1 cellular context compared by ENCODE assay signal in genomic region chr10:70266701-70267100, GRCh38.
TF ChIP-seq lines count a peak whose summit lies in the region.

No MANE protein-coding gene starts in this region.

TF ChIP-seq in IMR-90, 13 proteins besides CTCF, POLR2A, EP300 and RAD21:
- no peak for TF ChIP-seq NFE2L2 (IDR thresholded peaks at IDR 0.05; ENCODE audit: low read depth, low read length)
- no peak for TF ChIP-seq RFX5 (IDR thresholded peaks at IDR 0.05; ENCODE audit: low read depth, low read length)
- no peak for TF ChIP-seq MAZ (IDR thresholded peaks at IDR 0.05; ENCODE audit: borderline replicate concordance, low read depth, low read length)
- no peak for TF ChIP-seq MXI1 (IDR thresholded peaks at IDR 0.05; ENCODE audit: borderline replicate concordance, low read depth, low read length)
- no peak for TF ChIP-seq USF2 (IDR thresholded peaks at IDR 0.05; ENCODE audit: low read depth, low read length)
- TF ChIP-seq SMC3 (IDR thresholded peaks at IDR 0.05; ENCODE audit: low read depth, low read length), result no peak
- TF ChIP-seq FOS (IDR thresholded peaks at IDR 0.05; ENCODE audit: low read depth, low read length), result no peak
- TF ChIP-seq RCOR1 (IDR thresholded peaks at IDR 0.05; ENCODE audit: insufficient replicate concordance, low read length), result no peak
- TF ChIP-seq CHD1 (IDR thresholded peaks at IDR 0.05; ENCODE audit: low read depth, low read length), result no peak
- TF ChIP-seq ELK1 (IDR thresholded peaks at IDR 0.05; ENCODE audit: borderline replicate concordance, low read depth, low read length), result no peak
- TF ChIP-seq CEBPB (IDR thresholded peaks at IDR 0.05; ENCODE audit: low read depth, low read length), result no peak
- no peak for TF ChIP-seq MAFK (IDR thresholded peaks at IDR 0.05; ENCODE audit: low read depth, low read length)
- no peak for TF ChIP-seq BHLHE40 (IDR thresholded peaks at IDR 0.05; ENCODE audit: low read depth, low read length)
TF ChIP-seq in IMR-90: peak in this region for 0.
